ENCODE assay signal across 1 cellular context in genomic region chr4:140673729-140674128, GRCh38.
TF ChIP-seq lines count a peak whose summit lies in the region.

No MANE protein-coding gene starts in this region.

TF ChIP-seq in IMR-90, 13 proteins besides CTCF, POLR2A, EP300 and RAD21 (continued from another document):
- TF ChIP-seq ELK1 (IDR thresholded peaks at IDR 0.05; ENCODE audit: borderline replicate concordance, low read depth, low read length) (no peak), MAFK (IDR thresholded peaks at IDR 0.05; ENCODE audit: low read depth, low read length) (no peak)
